Comparison of ENCODE assay signal across 9 cellular contexts in the genomic region with DNA sequence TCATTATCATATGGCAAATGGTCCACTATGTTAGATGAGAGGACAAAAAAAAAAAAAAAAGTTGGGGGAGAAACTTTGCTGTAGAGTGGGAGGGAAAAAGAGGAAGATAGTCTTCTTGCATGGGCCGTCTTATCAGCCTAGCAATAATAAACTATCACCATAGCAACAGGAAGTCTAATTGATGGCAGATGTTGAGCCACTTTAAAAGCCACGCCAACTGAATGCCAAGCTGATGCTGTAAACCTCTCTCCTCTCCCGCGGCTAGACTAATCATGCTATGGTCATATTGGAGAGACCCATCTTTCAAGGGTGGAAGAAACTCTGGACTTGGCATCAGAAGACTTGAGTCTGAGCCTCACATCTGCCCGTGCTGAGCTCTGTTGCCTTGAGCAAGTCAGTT.
DNase-seq lines count a peak whose midpoint lies in the region; ATAC-seq and TF ChIP-seq lines count a peak whose summit lies in the region.
"Had no signal": no experiment of that assay in that cellular context is flagged by ENCODE, and none has a peak within 500 bp of the region (broad histone marks: within the 10 kb centered on the region; RNA-seq: fewer than 3 reads in every experiment).

No MANE protein-coding gene starts in this region.

- no peaks in the 10 kb centered on the region for H3K9me3 ChIP-seq in SK-N-MC (ENCODE audit: low read depth, low read length)

- H3K27me3 Mint-ChIP-seq in activated T-helper 1 cell treated with anti-CD3 and anti-CD28 coated beads, Interleukin-12 subunit alpha, Interleukin-12 subunit beta, Interleukin-2, Interleukin-4 antibody, amounts not matched to agents 30 ng/mL and 10 ng/mL and 1 ng/mL, durations not matched to agents 14 hours and 24 hours and 36 hours (ENCODE audit: insufficient read depth), result no peaks in the 10 kb centered on the region

- H3K4me1 Mint-ChIP-seq in activated T-helper 1 cell treated with anti-CD3 and anti-CD28 coated beads, Interleukin-12 subunit alpha, Interleukin-12 subunit beta, Interleukin-2, Interleukin-4 antibody, amounts not matched to agents 30 ng/mL and 10 ng/mL and 1 ng/mL, durations not matched to agents 14 hours and 24 hours and 36 hours (ENCODE audit: low read depth), result peaks cover 14% of the 10 kb centered on the region

- H3K4me3 Mint-ChIP-seq in activated T-helper 1 cell treated with anti-CD3 and anti-CD28 coated beads, Interleukin-12 subunit alpha, Interleukin-12 subunit beta, Interleukin-2, Interleukin-4 antibody, amounts not matched to agents 30 ng/mL and 10 ng/mL and 1 ng/mL, durations not matched to agents 14 hours and 24 hours and 36 hours, result no peak overlapping the region

- no peaks in the 10 kb centered on the region for H3K36me3 ChIP-seq in SK-N-MC (ENCODE audit: insufficient read depth, low read length)
- H3K36me3 ChIP-seq: cardiac muscle cell had no signal

- DNase-seq in AG09309 (ENCODE audit: low read depth) (peak; percentile 97), Kasumi-1 (lab: John Stamatoyannopoulos, UW) (peak; percentile 93 to 94), SK-N-MC (ENCODE audit: low read depth, low spot score) (peak; percentile 59), hepatic stellate cell (ENCODE audit: low spot score) (peak; percentile 40), midbrain (lab: John Stamatoyannopoulos, UW) (no peak)
- DNase-seq in activated T-helper 1 cell treated with anti-CD3 and anti-CD28 coated beads, Interleukin-12 subunit alpha, Interleukin-12 subunit beta, Interleukin-2, Interleukin-4 antibody, amounts not matched to agents 30 ng/mL and 10 ng/mL and 1 ng/mL, durations not matched to agents 14 hours and 24 hours and 36 hours (ENCODE audit: low spot score), result no peak

- ATAC-seq in GM21360 (IDR thresholded peaks at IDR 0.05; ENCODE audit: unreplicated experiment), result no peak
- no peak for ATAC-seq in HG02571 (IDR thresholded peaks at IDR 0.05; ENCODE audit: unreplicated experiment)

- no peak overlapping the region for H3K4me3 ChIP-seq in AG09309 (ENCODE audit: control insufficient read depth, low read depth, low read length)
- no peak overlapping the region for H3K4me3 ChIP-seq in SK-N-MC
- H3K4me3 ChIP-seq: cardiac muscle cell had no signal

- H3K27ac ChIP-seq in SK-N-MC, result no peak overlapping the region
- H3K27ac ChIP-seq: cardiac muscle cell had no signal

- peaks cover 15% of the 10 kb centered on the region for H3K36me3 Mint-ChIP-seq in activated T-helper 1 cell treated with anti-CD3 and anti-CD28 coated beads, Interleukin-12 subunit alpha, Interleukin-12 subunit beta, Interleukin-2, Interleukin-4 antibody, amounts not matched to agents 30 ng/mL and 10 ng/mL and 1 ng/mL, durations not matched to agents 14 hours and 24 hours and 36 hours (ENCODE audit: low read depth)

- intact Hi-C loops in activated T-helper 1 cell treated with anti-CD3 and anti-CD28 coated beads, Interleukin-12 subunit alpha, Interleukin-12 subunit beta, Interleukin-2, Interleukin-4 antibody, amounts not matched to agents 30 ng/mL and 10 ng/mL and 1 ng/mL, durations not matched to agents 14 hours and 24 hours and 36 hours (cut with micrococcal nuclease), result loop anchor here (10.0 kb wide), 1 partner anchor 728 kb away; no protein-coding TSS in a partner anchor

- H3K9ac ChIP-seq in SK-N-MC (ENCODE audit: insufficient read length), result no peak overlapping the region

- H3K9me3 Mint-ChIP-seq in activated T-helper 1 cell treated with anti-CD3 and anti-CD28 coated beads, Interleukin-12 subunit alpha, Interleukin-12 subunit beta, Interleukin-2, Interleukin-4 antibody, amounts not matched to agents 30 ng/mL and 10 ng/mL and 1 ng/mL, durations not matched to agents 14 hours and 24 hours and 36 hours, result peaks cover 4% of the 10 kb centered on the region

- H3K27ac Mint-ChIP-seq in activated T-helper 1 cell treated with anti-CD3 and anti-CD28 coated beads, Interleukin-12 subunit alpha, Interleukin-12 subunit beta, Interleukin-2, Interleukin-4 antibody, amounts not matched to agents 30 ng/mL and 10 ng/mL and 1 ng/mL, durations not matched to agents 14 hours and 24 hours and 36 hours, result no peak overlapping the region

- TF ChIP-seq CTCF in AG09309 (IDR thresholded peaks at IDR 0.05; ENCODE audit: control insufficient read depth, insufficient read depth, low read depth, low read length, missing control alignments), result no peak

Comparison
In these comparisons a context has a peak if more than half of its experiments do, and no peak if none do; other contexts are left out.
1. DNase-seq: peak in AG09309 (single experiment), Kasumi-1 (2 of 2), SK-N-MC (single experiment) and hepatic stellate cell (single experiment); none in activated T-helper 1 cell treated with anti-CD3 and anti-CD28 coated beads, Interleukin-12 subunit alpha, Interleukin-12 subunit beta, Interleukin-2, Interleukin-4 antibody, amounts not matched to agents 30 ng/mL and 10 ng/mL and 1 ng/mL, durations not matched to agents 14 hours and 24 hours and 36 hours (single experiment) and midbrain (single experiment).